Comparison of ENCODE assay signal across 26 cellular contexts in the genomic region with DNA sequence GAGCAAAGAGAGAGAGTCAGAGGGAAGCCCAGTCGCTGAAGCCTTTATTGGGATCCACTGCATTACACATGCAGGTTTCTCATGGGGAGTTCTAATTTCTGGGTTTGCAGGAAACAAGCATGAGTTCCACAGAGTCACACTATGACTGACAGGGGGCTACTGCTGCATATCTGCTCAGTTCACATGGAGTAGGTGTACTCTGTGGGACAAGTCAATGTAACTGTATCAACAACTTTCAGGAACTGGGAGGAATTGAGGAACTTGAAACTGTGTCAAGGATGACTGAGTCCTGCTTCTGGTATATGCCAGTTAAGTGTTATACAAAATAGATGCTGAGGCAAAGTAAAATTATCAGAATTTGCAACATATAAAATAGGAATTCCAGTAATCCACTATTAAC.
"Had no signal": no experiment of that assay in that cellular context is flagged by ENCODE, and none has a peak within 500 bp of the region (broad histone marks: within the 10 kb centered on the region; RNA-seq: fewer than 3 reads in every experiment).

No MANE protein-coding gene starts in this region.

- DNase-seq: activated CD4-positive, alpha-beta memory T cell treated with anti-CD3 and anti-CD28 coated beads, Interleukin-2, amount 10 ng/mL, durations not matched to agents 7 days and 5 days; activated CD4-positive, alpha-beta T cell treated with anti-CD3 and anti-CD28 coated beads for 36 hours; activated CD4-positive, alpha-beta T cell treated with anti-CD3 and anti-CD28 coated beads, Interleukin-2, amount 10 ng/mL, durations not matched to agents 24 days and 14 days; activated CD4-positive, alpha-beta T cell treated with anti-CD3 and anti-CD28 coated beads, Interleukin-2, amount 50 U/mL, for 4 hours; activated CD4-positive, CD25-positive, alpha-beta regulatory T cell; activated CD4-positive, CD25-positive, alpha-beta regulatory T cell treated with anti-CD3 and anti-CD28 coated beads, Interleukin-2, amount 50 U/mL, for 72 hours; activated CD8-positive, alpha-beta memory T cell treated with anti-CD3 and anti-CD28 coated beads, Interleukin-2, amount 50 U/mL, for 48 hours; activated gamma-delta T cell; activated naive CD4-positive, alpha-beta T cell; activated naive CD4-positive, alpha-beta T cell treated with anti-CD3 and anti-CD28 coated beads, Interleukin-2, amount 10 ng/mL, durations not matched to agents 7 days and 5 days; activated naive CD8-positive, alpha-beta T cell treated with anti-CD3 and anti-CD28 coated beads, Interleukin-2, amount 10 ng/mL, durations not matched to agents 7 days and 5 days; activated T-cell treated with anti-CD3 and anti-CD28 coated beads for 4 hours; activated T-cell treated with anti-CD3 and anti-CD28 coated beads, Interleukin-2, amount 50 U/mL, for 24 hours; activated T-cell treated with anti-CD3 and anti-CD28 coated beads, Interleukin-2, amount 50 U/mL, for 72 hours; brain microvascular endothelial cell; dorsolateral prefrontal cortex; effector memory CD4-positive, alpha-beta T cell; erythroblast; foreskin keratinocyte; gastrocnemius medialis; glutamatergic neuron; heart left ventricle; T-helper 9 cell had no signal

- ATAC-seq: activated CD4-positive, alpha-beta T cell treated with anti-CD3 and anti-CD28 coated beads for 36 hours; activated naive CD4-positive, alpha-beta T cell treated with anti-CD3 and anti-CD28 coated beads, Interleukin-2, amount 50 U/mL, for 72 hours; activated T-cell treated with anti-CD3 and anti-CD28 coated beads, Interleukin-2, amount 50 U/mL, for 72 hours; foreskin keratinocyte; gastrocnemius medialis; heart left ventricle had no signal

- H3K4me1 ChIP-seq: esophagus muscularis mucosa, foreskin keratinocyte, gastrocnemius medialis, heart left ventricle had no signal

- H3K36me3 ChIP-seq: brain microvascular endothelial cell, esophagus muscularis mucosa, gastrocnemius medialis, heart left ventricle had no signal

- H3K27me3 ChIP-seq: brain microvascular endothelial cell, foreskin keratinocyte had no signal

- H3K27ac ChIP-seq: brain microvascular endothelial cell, coronary artery, dorsolateral prefrontal cortex, esophagus muscularis mucosa, foreskin keratinocyte, gastrocnemius medialis, heart left ventricle had no signal

- H3K4me3 ChIP-seq: coronary artery, dorsolateral prefrontal cortex, esophagus muscularis mucosa, gastrocnemius medialis, heart left ventricle had no signal
